24 cellular contexts compared by ENCODE assay signal in genomic region chr11:32790916-32791315, GRCh38. TPM values are rescaled to one million over a fixed set of nuclear protein-coding genes. Genes with fewer than 3 reads are reported as not detected.
DNase-seq lines count a peak whose midpoint lies in the region; ATAC-seq, FAIRE-seq and TF ChIP-seq lines count a peak whose summit lies in the region.
"Had no signal": no experiment of that assay in that cellular context is flagged by ENCODE, and none has a peak within 500 bp of the region (broad histone marks: within the 10 kb centered on the region; RNA-seq: fewer than 3 reads in every experiment).

No MANE protein-coding gene starts in this region.

- H3K27me3 Mint-ChIP-seq in mesothelial cell of epicardium (ENCODE audit: low read depth) = peaks cover 7% of the 10 kb centered on the region
- H3K27me3 Mint-ChIP-seq in endodermal cell (ENCODE audit: insufficient read depth) = no peaks in the 10 kb centered on the region

- no peak overlapping the region for H3K4me3 Mint-ChIP-seq in mesothelial cell of epicardium
- no peak overlapping the region for H3K4me3 Mint-ChIP-seq in endodermal cell
- H3K4me3 Mint-ChIP-seq: CD14-positive monocyte; CD4-positive, alpha-beta memory T cell; CD4-positive, CD25-positive, alpha-beta regulatory T cell; CD8-positive, alpha-beta memory T cell had no signal

- POLR2A ChIA-PET in A549 (lab: Yijun Ruan, JAX) = no interaction called here

- H3K4me1 ChIP-seq in A549 (0 out of 3 replicates have a peak, but pooled peaks cover 3% of the 10 kb centered on the region), Karpas-422 (ENCODE audit: low read length) (peaks cover 48% of the 10 kb centered on the region), testis (no peaks in the 10 kb centered on the region), endodermal cell (ENCODE audit: control insufficient read depth, insufficient read depth, low read length) (no peaks in the 10 kb centered on the region)
- H3K4me1 ChIP-seq: BE2C, BLaER1 had no signal

- H4K20me1 ChIP-seq in Karpas-422 (ENCODE audit: insufficient read depth, low read depth, low read length) = no peaks in the 10 kb centered on the region
- H4K20me1 ChIP-seq: BLaER1 had no signal

- 13% methylated on average over 1 of the region's 1 CpG for WGBS in A549 (ENCODE audit: missing lambda C conversion rate)
- 73 to 77% methylated on average over 1 of the region's 1 CpG for WGBS in testis, 2 donors
- WGBS in endodermal cell (ENCODE audit: insufficient coverage in 1 of 2, insufficient read length in 1 of 2), 2 experiments = 80 to 86% methylated on average over 1 of the region's 1 CpG

- CTCF ChIA-PET in A549 (lab: Yijun Ruan, JAX) = interaction anchor here (0.9 to 6.3 kb wide), 6 partner anchors 11 to 469 kb away, joined by 3 to 53 read pairs (median 4); partner anchors contain the start of gene WT1

- H3K9me2 ChIP-seq in Karpas-422 (replicated peaks; ENCODE audit: insufficient read depth, low read length) = no peaks in the 10 kb centered on the region

- H3K4me3 ChIP-seq in A549 = no peak overlapping the region
- H3K4me3 ChIP-seq in Karpas-422 (ENCODE audit: low read length) = no peak overlapping the region
- no peak overlapping the region for H3K4me3 ChIP-seq in testis
- no peak overlapping the region for H3K4me3 ChIP-seq in endodermal cell (ENCODE audit: low read length)
- H3K4me3 ChIP-seq: BLaER1 had no signal

- peak; percentile 23 for FAIRE-seq in A549 (lab: Jason Lieb, UNC)
- FAIRE-seq: D721Med, GM12891, GM19239 had no signal

- no peak for ATAC-seq in A549

- H3K36me3 ChIP-seq in Karpas-422 (ENCODE audit: insufficient read depth, low read length) = no peaks in the 10 kb centered on the region
- no peaks in the 10 kb centered on the region for H3K36me3 ChIP-seq in testis (ENCODE audit: low read depth, missing control alignments)
- no peaks in the 10 kb centered on the region for H3K36me3 ChIP-seq in endodermal cell (ENCODE audit: control insufficient read depth, insufficient read depth, low read length)
- H3K36me3 ChIP-seq: BE2C, BLaER1 had no signal

- peak overlapping the region; percentile 90 for H3K27ac Mint-ChIP-seq in mesothelial cell of epicardium
- H3K27ac Mint-ChIP-seq in endodermal cell = no peak overlapping the region
- H3K27ac Mint-ChIP-seq: CD14-positive monocyte; CD4-positive, CD25-positive, alpha-beta regulatory T cell; CD8-positive, alpha-beta memory T cell had no signal

- intact Hi-C loops in testis (cut with DNase I; ENCODE audit: low total_unique reads) = loop anchor here (10.0 kb wide), 1 partner anchor 466 kb away; no protein-coding TSS in a partner anchor

- H3K27ac ChIP-seq in A549 (no peak overlapping the region), Karpas-422 (ENCODE audit: low read length) (peak overlapping the region; percentile 58), testis (no peak overlapping the region), endodermal cell (ENCODE audit: low read depth, low read length) (no peak overlapping the region)
- H3K27ac ChIP-seq: 22Rv1, BLaER1 had no signal

- H3K4me1 Mint-ChIP-seq in mesothelial cell of epicardium (peaks cover 29% of the 10 kb centered on the region), endodermal cell (no peaks in the 10 kb centered on the region)

- H3K9me3 ChIP-seq in A549 = no peaks in the 10 kb centered on the region
- H3K9me3 ChIP-seq in Karpas-422 (ENCODE audit: low read length) = no peaks in the 10 kb centered on the region
- no peaks in the 10 kb centered on the region for H3K9me3 ChIP-seq in testis
- no peaks in the 10 kb centered on the region for H3K9me3 ChIP-seq in endodermal cell (ENCODE audit: control insufficient read depth, low read length)
- H3K9me3 ChIP-seq: BE2C, BLaER1 had no signal

- peak overlapping the region; percentile 37; the same call in 1 of the 2 replicates for H2AFZ ChIP-seq in Karpas-422 (ENCODE audit: low read length)

- TF ChIP-seq POLR2A in A549 (IDR thresholded peaks at IDR 0.05; ENCODE audit: low read length) (no peak), testis (IDR thresholded peaks at IDR 0.05) (no peak)

- no peak for TF ChIP-seq CTCF in A549 (IDR thresholded peaks at IDR 0.05)
- no peak for TF ChIP-seq CTCF in mesothelial cell of epicardium (IDR thresholded peaks at IDR 0.05; ENCODE audit: unreplicated experiment)
- TF ChIP-seq CTCF in testis (IDR thresholded peaks at IDR 0.05) = no peak
- TF ChIP-seq CTCF in endodermal cell (conservative IDR thresholded peaks at IDR 0.05) = no peak

- no peaks in the 10 kb centered on the region for H3K79me2 ChIP-seq in Karpas-422 (ENCODE audit: low read length)

- DNase-seq in A549 (ENCODE audit: low read depth in 1 of 2, low spot score in 1 of 2) = no peak
- DNase-seq in Karpas-422 = no peak
- no peak for DNase-seq in mesothelial cell of epicardium (ENCODE audit: low spot score in 2 of 2, unreplicated experiment in 2 of 2)
- no peak for DNase-seq in testis
- no peak for DNase-seq in endodermal cell
- no peak for DNase-seq in ecto neural progenitor cell (ENCODE audit: low spot score)
- DNase-seq: ACHN; BE2C; C1 segment of cervical spinal cord; CD4-positive, alpha-beta memory T cell; CD4-positive, CD25-positive, alpha-beta regulatory T cell; CD8-positive, alpha-beta memory T cell; COR-L47; DMS79 treated with DMSO at 0.1 percent for 48 hours; GF-D8 had no signal

- no peaks in the 10 kb centered on the region for H3K27me3 ChIP-seq in Karpas-422 (ENCODE audit: low read length)
- no peaks in the 10 kb centered on the region for H3K27me3 ChIP-seq in testis
- H3K27me3 ChIP-seq in endodermal cell (ENCODE audit: control insufficient read depth, insufficient read depth, low read length, poor library complexity, severe bottlenecking) = no peaks in the 10 kb centered on the region
- H3K27me3 ChIP-seq: BLaER1 had no signal

- H3K36me3 Mint-ChIP-seq in mesothelial cell of epicardium (no peaks in the 10 kb centered on the region), endodermal cell (ENCODE audit: low read depth) (no peaks in the 10 kb centered on the region)
- H3K36me3 Mint-ChIP-seq: CD4-positive, alpha-beta memory T cell; CD4-positive, CD25-positive, alpha-beta regulatory T cell; CD8-positive, alpha-beta memory T cell had no signal

- H3K9me3 Mint-ChIP-seq in mesothelial cell of epicardium (peaks cover 3% of the 10 kb centered on the region), endodermal cell (no peaks in the 10 kb centered on the region)
- H3K9me3 Mint-ChIP-seq: CD14-positive monocyte; CD4-positive, alpha-beta memory T cell; CD8-positive, alpha-beta memory T cell had no signal

- no peak for TF ChIP-seq RAD21 in A549 (conservative IDR thresholded peaks at IDR 0.05 in 1 of 2, IDR thresholded peaks at IDR 0.05 in 1 of 2)

- H3K9ac ChIP-seq in Karpas-422 (ENCODE audit: low read length) (no peak overlapping the region), endodermal cell (ENCODE audit: extremely low read depth, low read length, poor library complexity, severe bottlenecking) (no peak overlapping the region)
- H3K9ac ChIP-seq: BLaER1 had no signal

- no peak overlapping the region for H3K4me2 ChIP-seq in A549
- H3K4me2 ChIP-seq in Karpas-422 (ENCODE audit: low read depth, low read length, poor library complexity, severe bottlenecking) = no peak overlapping the region
- H3K4me2 ChIP-seq: BLaER1 had no signal

- TF ChIP-seq EP300 in A549 (IDR thresholded peaks at IDR 0.05) = no peak

TF ChIP-seq in A549, 52 proteins besides CTCF, POLR2A, EP300 and RAD21 (continues in another document):
- TF ChIP-seq ESRRA (IDR thresholded peaks at IDR 0.05; ENCODE audit: borderline replicate concordance, low read length) = no peak
- no peak for TF ChIP-seq EHF (CRISPR knock-in tag; IDR thresholded peaks at IDR 0.05)
- TF ChIP-seq HDAC2 (IDR thresholded peaks at IDR 0.05) = no peak

RNA-seq across cellular contexts. Expression of gene CCDC73, which starts 3.5 kb away (rescaled TPM):
- 0.03 TPM in 2 replicates for polyA plus RNA-seq in A549 (2011; rRNA removed)
- not detected in 2 replicates for polyA plus RNA-seq in A549 (2012; cell fraction: cytosol; rRNA removed)
- polyA plus RNA-seq in A549 (2012; cell fraction: nucleus; rRNA removed) = not detected in 2 replicates
- polyA plus RNA-seq in A549 (2017; fragmentation: RNase III; extraction: RNeasy Plus Mini Kit Qiagen cat#74134 plus additional on column Dnase treatment) = 0.03 TPM in 1 of 3 replicates, not detected in the others
- polyA minus RNA-seq in A549 (2011; rRNA and poly(A)+ RNA removed) = not detected in 2 replicates
- total RNA-seq in Karpas-422 (2014; rRNA removed; shearing (Covaris generic); ENCODE audit: low replicate concordance) = 2.5 and 3.0 TPM in 2 replicates
- total RNA-seq in mesothelial cell of epicardium = 0.27 to 0.68 TPM (median 0.44 TPM) in 3 replicates
- total RNA-seq in testis = 10 to 100 TPM in 1 of 2 donors, 1 to 10 TPM in 1; 6.6 to 14.3 TPM
- 1.0 TPM for polyA plus RNA-seq in testis (ENCODE audit: insufficient read depth, low read depth, low replicate concordance)
- not detected for total RNA-seq in endodermal cell
- not detected for polyA plus RNA-seq in endodermal cell (2013, experiment 1 of 2)
- not detected for polyA plus RNA-seq in endodermal cell (2013, experiment 2 of 2)
- total RNA-seq: A172; A673; CD4-positive, alpha-beta memory T cell; CD4-positive, CD25-positive, alpha-beta regulatory T cell; CD8-positive, alpha-beta memory T cell had no signal
- polyA plus RNA-seq: AG04450; CD4-positive, alpha-beta memory T cell; CD8-positive, alpha-beta memory T cell had no signal

RNA-seq across cellular contexts. Expression of gene PRRG4, which starts 38.8 kb away (rescaled TPM):
- 0.83 and 0.85 TPM in 2 replicates for polyA plus RNA-seq in A549 (2011; rRNA removed)
- 0.12 and 0.19 TPM in 2 replicates for polyA plus RNA-seq in A549 (2012; cell fraction: cytosol; rRNA removed)
- 0.04 and 0.07 TPM in 2 replicates for polyA plus RNA-seq in A549 (2012; cell fraction: nucleus; rRNA removed)
- 0.72 to 1.4 TPM (median 1.3 TPM) in 3 replicates for polyA plus RNA-seq in A549 (2017; fragmentation: RNase III; extraction: RNeasy Plus Mini Kit Qiagen cat#74134 plus additional on column Dnase treatment)
- polyA minus RNA-seq in A549 (2011; rRNA and poly(A)+ RNA removed) = 0.58 and 0.79 TPM in 2 replicates
- total RNA-seq in Karpas-422 (2014; rRNA removed; shearing (Covaris generic); ENCODE audit: low replicate concordance) = 0.11 and 0.19 TPM in 2 replicates
- total RNA-seq in mesothelial cell of epicardium = 4.3 to 4.7 TPM (median 4.5 TPM) in 3 replicates
- 1 to 10 TPM in 1 of 2 donors, under 1 TPM in 1; 0.93 to 1.1 TPM for total RNA-seq in testis
- 1.0 TPM for polyA plus RNA-seq in testis (ENCODE audit: insufficient read depth, low read depth, low replicate concordance)
- 1 to 10 TPM; 2.9 to 3.7 TPM for total RNA-seq in endodermal cell
- 0.25 TPM for polyA plus RNA-seq in endodermal cell (2013, experiment 1 of 2)
- 0.25 TPM for polyA plus RNA-seq in endodermal cell (2013, experiment 2 of 2)
- total RNA-seq: CD4-positive, alpha-beta memory T cell had no signal
- polyA plus RNA-seq: AG04450; CD4-positive, alpha-beta memory T cell; CD8-positive, alpha-beta memory T cell had no signal
